In the genomic region with DNA sequence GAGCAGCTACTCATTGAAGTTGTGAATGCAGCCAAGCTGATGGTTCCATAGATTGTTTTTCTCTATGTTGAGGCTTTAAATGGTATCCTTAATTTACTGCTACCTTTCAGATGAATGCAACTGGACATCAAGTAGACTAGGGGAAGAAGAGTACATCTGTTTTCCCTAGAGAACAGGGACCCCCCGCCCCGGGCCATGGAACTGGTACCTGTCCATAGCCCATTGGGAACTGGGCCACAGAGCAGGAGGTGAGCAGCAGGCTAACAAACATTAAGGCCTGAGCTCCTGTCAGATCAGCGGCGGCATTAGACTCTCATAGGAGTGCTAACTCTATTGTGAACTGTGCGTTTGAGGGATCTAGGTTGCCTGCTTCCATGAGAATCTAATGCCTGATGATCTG, we compare ENCODE assay signal across 25 cellular contexts.
"Had no signal": no experiment of that assay in that cellular context is flagged by ENCODE, and none has a peak within 500 bp of the region (broad histone marks: within the 10 kb centered on the region; RNA-seq: fewer than 3 reads in every experiment).

No MANE protein-coding gene starts in this region.

- DNase-seq: colonic mucosa; cortex of kidney; dermis blood vessel endothelial cell; dorsolateral prefrontal cortex; effector CD4-positive, alpha-beta T cell; effector CD8-positive, alpha-beta T cell; effector memory CD4-positive, alpha-beta T cell; effector memory CD8-positive, alpha-beta T cell; endodermal cell; erythroblast; esophagus squamous epithelium; foreskin fibroblast; foreskin keratinocyte; foreskin melanocyte; gastrocnemius medialis; glutamatergic neuron; head of caudate nucleus; heart left ventricle; heart right ventricle had no signal

- H3K4me1 ChIP-seq: colonic mucosa, esophagus squamous epithelium, foreskin keratinocyte, gastrocnemius medialis had no signal

- H3K4me3 ChIP-seq: colonic mucosa, coronary artery, dorsolateral prefrontal cortex, esophagus muscularis mucosa, esophagus squamous epithelium, gastrocnemius medialis, gastroesophageal sphincter, heart left ventricle, heart right ventricle had no signal

- H3K27ac ChIP-seq: colonic mucosa, coronary artery, dorsolateral prefrontal cortex, epithelial cell of prostate, esophagus muscularis mucosa, esophagus squamous epithelium, foreskin keratinocyte, gastrocnemius medialis, gastroesophageal sphincter, heart left ventricle, heart right ventricle had no signal

- H3K27ac Mint-ChIP-seq: dendritic cell treated with granulocyte-macrophage colony-stimulating factor and Interleukin-4, amounts not matched to agents 40 ng/mL and 50 ng/mL, for 4 days; effector memory CD8-positive, alpha-beta T cell; endodermal cell had no signal

- H3K36me3 ChIP-seq: colonic mucosa, esophagus muscularis mucosa, esophagus squamous epithelium, gastrocnemius medialis, gastroesophageal sphincter, heart left ventricle, heart right ventricle had no signal

- ATAC-seq: effector memory CD8-positive, alpha-beta T cell; esophagus mucosa; foreskin keratinocyte; gastrocnemius medialis; gastroesophageal sphincter; heart left ventricle; heart right ventricle had no signal

- H3K4me3 Mint-ChIP-seq: dendritic cell treated with granulocyte-macrophage colony-stimulating factor and Interleukin-4, amounts not matched to agents 40 ng/mL and 50 ng/mL, for 4 days; effector memory CD8-positive, alpha-beta T cell; endodermal cell had no signal

- H3K27me3 Mint-ChIP-seq: dendritic cell treated with granulocyte-macrophage colony-stimulating factor and Interleukin-4, amounts not matched to agents 40 ng/mL and 50 ng/mL, for 4 days had no signal

- H3K9me3 Mint-ChIP-seq: dendritic cell treated with granulocyte-macrophage colony-stimulating factor and Interleukin-4, amounts not matched to agents 40 ng/mL and 50 ng/mL, for 4 days; effector memory CD8-positive, alpha-beta T cell had no signal

- H3K9me3 ChIP-seq: colonic mucosa, esophagus muscularis mucosa, esophagus squamous epithelium, gastrocnemius medialis, gastroesophageal sphincter, heart left ventricle, heart right ventricle had no signal

- H3K27me3 ChIP-seq: colonic mucosa, dorsolateral prefrontal cortex, esophagus muscularis mucosa, esophagus squamous epithelium, foreskin keratinocyte, gastrocnemius medialis, gastroesophageal sphincter, heart left ventricle, heart right ventricle had no signal
